ENCODE assay signal across 22 cellular contexts in the genomic region with DNA sequence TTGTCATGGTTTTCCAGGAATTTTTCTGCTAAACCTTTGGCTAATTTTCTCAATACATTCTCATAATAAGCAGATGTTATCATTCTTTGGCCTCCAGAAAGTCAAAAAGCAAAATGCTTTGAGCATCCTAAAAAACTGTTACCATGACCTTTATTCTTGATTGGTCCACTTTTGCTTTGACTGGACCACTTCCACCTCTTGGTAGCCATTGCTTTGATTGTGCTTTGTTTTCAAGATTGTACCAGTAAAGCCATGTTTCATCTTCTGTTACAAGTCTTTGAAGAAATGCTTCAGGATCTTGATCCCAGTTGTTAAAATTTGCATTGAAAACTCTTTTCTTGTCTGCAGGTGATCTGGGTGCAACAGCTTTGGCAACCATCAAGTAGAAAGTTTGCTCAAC.
DNase-seq lines count a peak whose midpoint lies in the region; ATAC-seq, FAIRE-seq and TF ChIP-seq lines count a peak whose summit lies in the region.
"Had no signal": no experiment of that assay in that cellular context is flagged by ENCODE, and none has a peak within 500 bp of the region (broad histone marks: within the 10 kb centered on the region; RNA-seq: fewer than 3 reads in every experiment).

No MANE protein-coding gene starts in this region.

- H4K20me1 ChIP-seq in GM12878 (ENCODE audit: control insufficient read depth, insufficient read depth): no peaks in the 10 kb centered on the region
- H4K20me1 ChIP-seq: BLaER1 treated with 17β-estradiol and CSF1 and Interleukin-3, amounts not matched to agents 10 nM and 100 nM had no signal

- POLR2A ChIA-PET in GM12878 (lab: Charles Lee): no interaction called here

- no peak for ATAC-seq in GM12878
- ATAC-seq in HG02798 (IDR thresholded peaks at IDR 0.05; ENCODE audit: poor library complexity, unreplicated experiment): no peak
- ATAC-seq: A549; CD8-positive, alpha-beta T cell had no signal

- no peak overlapping the region for H3K27ac ChIP-seq in GM12878 (ENCODE audit: control insufficient read depth, insufficient read depth)
- peak overlapping the region; percentile 77 for H3K27ac ChIP-seq in neutrophil
- H3K27ac ChIP-seq: 22Rv1; A549; BLaER1 treated with 17β-estradiol and CSF1 and Interleukin-3, amounts not matched to agents 10 nM and 100 nM; C4-2B had no signal

- no peak for TF ChIP-seq EP300 in GM12878 (IDR thresholded peaks at IDR 0.05; ENCODE audit: borderline replicate concordance in 1 of 2, control insufficient read depth in 1 of 2, low read depth in 2 of 2, low read length in 2 of 2)

- no peak overlapping the region for H3K9ac ChIP-seq in GM12878 (ENCODE audit: control insufficient read depth, insufficient read depth, low read length)
- H3K9ac ChIP-seq: BLaER1 treated with 17β-estradiol and CSF1 and Interleukin-3, amounts not matched to agents 10 nM and 100 nM had no signal

- TF ChIP-seq RAD21 in GM12878 (IDR thresholded peaks at IDR 0.05; ENCODE audit: insufficient read depth, low read depth, low read length): no peak

- CTCF ChIA-PET in GM12878 (lab: Yijun Ruan, JAX): no interaction called here

- in situ Hi-C loops in GM12878 (cut with MboI): no loop called here

- H2AFZ ChIP-seq in GM12878 (ENCODE audit: control insufficient read depth, low read depth, low read length): no peak overlapping the region

- intact Hi-C loops in GM12878 (cut with micrococcal nuclease; ENCODE audit: unreplicated experiment): no loop called here

- RAD21 ChIA-PET in GM12878 (lab: Charles Lee; ENCODE audit: unreplicated experiment): no interaction called here

- peak; percentile 66 for FAIRE-seq in D721Med (lab: Jason Lieb, UNC)
- FAIRE-seq in GM12878 (lab: Jason Lieb, UNC): peak; percentile 18
- FAIRE-seq: A549, GM12891, GM19239 had no signal

- no peaks in the 10 kb centered on the region for H3K4me1 ChIP-seq in GM12878 (ENCODE audit: control insufficient read depth, insufficient read depth, low read length)
- H3K4me1 ChIP-seq in neutrophil (ENCODE audit: control insufficient read depth in 1 of 2, insufficient read depth in 1 of 2, low read depth in 1 of 2, low read length in 1 of 2): peaks cover 28 to 38% of the 10 kb centered on the region in 2 experiments
- H3K4me1 ChIP-seq: A549, Caco-2 had no signal

- TF ChIP-seq POLR2A in GM12878 (IDR thresholded peaks at IDR 0.05; ENCODE audit: low read depth, low read length): no peak

- no peaks in the 10 kb centered on the region for H3K79me2 ChIP-seq in GM12878 (ENCODE audit: control insufficient read depth, insufficient read depth, low read length)

- H3K4me3 ChIP-seq in GM12878 (no peak overlapping the region), neutrophil (ENCODE audit: low read depth in 1 of 2, low read length in 1 of 2) (no peak overlapping the region)
- H3K4me3 ChIP-seq: A549; BLaER1 treated with 17β-estradiol and CSF1 and Interleukin-3, amounts not matched to agents 10 nM and 100 nM had no signal

- DNase-seq in D721Med (ENCODE audit: insufficient read length, low spot score): no peak
- no peak for DNase-seq in GM12878 (ENCODE audit: low read depth, low spot score)
- DNase-seq in EL: no peak
- DNase-seq: AML-193; Caco-2; Calu3; CD4-positive, alpha-beta T cell; CD8-positive, alpha-beta T cell; DMS 273 treated with DMSO at 0.1 percent for 48 hours; DMS153; DMS53; DMS79; DND-41; GDM1 had no signal

- no peak for TF ChIP-seq CTCF in D721Med (IDR thresholded peaks at IDR 0.05; ENCODE audit: insufficient read depth, missing control alignments)
- TF ChIP-seq CTCF in GM12878 (IDR thresholded peaks at IDR 0.05 in 2 of 3, conservative IDR thresholded peaks at IDR 0.05 in 1 of 3; ENCODE audit: control insufficient read depth in 2 of 3, extremely low read depth in 1 of 3, insufficient read depth in 1 of 3, low read depth in 3 of 3, low read length in 3 of 3): no peak
- no peak for TF ChIP-seq CTCF in neutrophil (IDR thresholded peaks at IDR 0.05)

- H3K9me3 ChIP-seq in GM12878 (replicated peaks; ENCODE audit: control insufficient read depth, insufficient read depth, low read length) (no peaks in the 10 kb centered on the region), neutrophil (no peaks in the 10 kb centered on the region)
- H3K9me3 ChIP-seq: A549, Caco-2 had no signal

- SMC1A ChIA-PET in GM12878 (lab: Charles Lee; ENCODE audit: uncharacterized antibody, unreplicated experiment): interaction anchor here (0.9 to 1.4 kb wide), 2 partner anchors 10 to 15 kb away, joined by 3 read pairs; no protein-coding TSS in a partner anchor

- H3K27me3 ChIP-seq in GM12878 (replicated peaks in 1 of 2; ENCODE audit: control insufficient read depth in 2 of 2, insufficient read depth in 2 of 2, low read length in 1 of 2) (no peaks in the 10 kb centered on the region), neutrophil (no peaks in the 10 kb centered on the region)
- H3K27me3 ChIP-seq: BLaER1 treated with 17β-estradiol and CSF1 and Interleukin-3, amounts not matched to agents 10 nM and 100 nM had no signal

- H3K4me2 ChIP-seq in GM12878 (ENCODE audit: control insufficient read depth, insufficient read depth): no peak overlapping the region
- H3K4me2 ChIP-seq: A549 had no signal

- H3K36me3 ChIP-seq in GM12878 (ENCODE audit: control insufficient read depth in 2 of 2, insufficient read depth in 2 of 2, low read length in 1 of 2) (no peaks in the 10 kb centered on the region), neutrophil (no peaks in the 10 kb centered on the region)

- BruUV-seq in GM12878 (replicated peaks; lab: Mats Ljungman, UMichigan): no TSS peak

TF ChIP-seq in GM12878, 131 proteins besides CTCF, POLR2A, EP300 and RAD21:
- TF ChIP-seq SP1 (IDR thresholded peaks at IDR 0.05; ENCODE audit: low read depth, low read length): no peak
- TF ChIP-seq NFXL1 (IDR thresholded peaks at IDR 0.05; ENCODE audit: borderline replicate concordance): no peak
- no peak for TF ChIP-seq MYC (IDR thresholded peaks at IDR 0.05; ENCODE audit: insufficient read depth, insufficient read length, insufficient replicate concordance, low read length, severe bottlenecking)
- no peak for TF ChIP-seq TBL1XR1 (IDR thresholded peaks at IDR 0.05; ENCODE audit: low read depth, low read length)
- TF ChIP-seq NFIC (IDR thresholded peaks at IDR 0.05; ENCODE audit: low read depth, low read length): no peak
- TF ChIP-seq CBX5 (IDR thresholded peaks at IDR 0.05; ENCODE audit: low read depth): no peak
- no peak for TF ChIP-seq ZNF274 (IDR thresholded peaks at IDR 0.05; ENCODE audit: insufficient read depth, insufficient read length)
